In genomic region chr1:178060789-178061556, GRCh38 we compare ENCODE assay signal across 10 cellular contexts. TPM values are rescaled to one million over a fixed set of nuclear protein-coding genes. Genes with fewer than 3 reads are reported as not detected.
DNase-seq lines count a peak whose midpoint lies in the region; ATAC-seq, FAIRE-seq and TF ChIP-seq lines count a peak whose summit lies in the region.
"Had no signal": no experiment of that assay in that cellular context is flagged by ENCODE, and none has a peak within 500 bp of the region (broad histone marks: within the 10 kb centered on the region; RNA-seq: fewer than 3 reads in every experiment).

No MANE protein-coding gene starts in this region.

- ATAC-seq in lower lobe of right lung (peak in 1 of 2 donors; percentile 9), GM21423 (IDR thresholded peaks at IDR 0.05; ENCODE audit: unreplicated experiment) (no peak)
- no peak for ATAC-seq in stimulated activated effector memory CD8-positive, alpha-beta T cell treated with anti-CD3 and anti-CD28 coated beads, Interleukin-12 subunit alpha, Interleukin-12 subunit beta, amount 100 ng/mL, for 72 hours

- DNase-seq in SKM-1 treated with dmso at 0.1 percent for 144 hours (lab: John Stamatoyannopoulos, UW; ENCODE audit: unreplicated experiment) (peak; percentile 14), SKM-1 (lab: John Stamatoyannopoulos, UW; ENCODE audit: unreplicated experiment) (no peak), coronary artery (ENCODE audit: low spot score) (no peak), lower lobe of right lung (no peak), urothelium cell line (ENCODE audit: low spot score) (peak; percentile 53), OCI-M2 (lab: John Stamatoyannopoulos, UW; ENCODE audit: unreplicated experiment) (no peak)
- DNase-seq in stimulated activated effector memory CD8-positive, alpha-beta T cell treated with anti-CD3 and anti-CD28 coated beads, Interleukin-12 subunit alpha, Interleukin-12 subunit beta, amount 100 ng/mL, for 72 hours (ENCODE audit: low spot score in 2 of 2) = no peak
- DNase-seq: NCI-H2029 treated with DMSO at 0.1 percent for 48 hours had no signal

- intact Hi-C loops in lower lobe of right lung (cut with DNase I) = no loop called here

- H3K4me3 ChIP-seq in coronary artery (peak overlapping the region; percentile 35), lower lobe of right lung (no peak overlapping the region)

- no peak overlapping the region for H3K4me3 Mint-ChIP-seq in stimulated activated effector memory CD8-positive, alpha-beta T cell treated with anti-CD3 and anti-CD28 coated beads, Interleukin-12 subunit alpha, Interleukin-12 subunit beta, amount 100 ng/mL, for 72 hours

- TF ChIP-seq CTCF in coronary artery (IDR thresholded peaks at IDR 0.05) = no peak
- TF ChIP-seq CTCF in lower lobe of right lung (IDR thresholded peaks at IDR 0.05) = no peak

- no peak for FAIRE-seq in urothelium cell line (lab: Jason Lieb, UNC)

- H3K4me1 Mint-ChIP-seq in stimulated activated effector memory CD8-positive, alpha-beta T cell treated with anti-CD3 and anti-CD28 coated beads, Interleukin-12 subunit alpha, Interleukin-12 subunit beta, amount 100 ng/mL, for 72 hours = no peaks in the 10 kb centered on the region

- no peaks in the 10 kb centered on the region for H3K27me3 ChIP-seq in lower lobe of right lung (ENCODE audit: low read depth)

- no peak overlapping the region for H3K27ac Mint-ChIP-seq in stimulated activated effector memory CD8-positive, alpha-beta T cell treated with anti-CD3 and anti-CD28 coated beads, Interleukin-12 subunit alpha, Interleukin-12 subunit beta, amount 100 ng/mL, for 72 hours

- H3K9me3 ChIP-seq in lower lobe of right lung = no peaks in the 10 kb centered on the region

- H3K9me3 Mint-ChIP-seq in stimulated activated effector memory CD8-positive, alpha-beta T cell treated with anti-CD3 and anti-CD28 coated beads, Interleukin-12 subunit alpha, Interleukin-12 subunit beta, amount 100 ng/mL, for 72 hours = peaks cover 14% of the 10 kb centered on the region

- peaks cover 53% of the 10 kb centered on the region for H3K4me1 ChIP-seq in lower lobe of right lung

- no peaks in the 10 kb centered on the region for H3K36me3 ChIP-seq in lower lobe of right lung

- H3K27ac ChIP-seq in coronary artery (peak overlapping the region; percentile 63 to 68), lower lobe of right lung (peak overlapping the region; percentile 64)
- H3K27ac ChIP-seq: C4-2B had no signal

- no peaks in the 10 kb centered on the region for H3K36me3 Mint-ChIP-seq in stimulated activated effector memory CD8-positive, alpha-beta T cell treated with anti-CD3 and anti-CD28 coated beads, Interleukin-12 subunit alpha, Interleukin-12 subunit beta, amount 100 ng/mL, for 72 hours

RNA-seq across cellular contexts. Expression of gene RASAL2, which starts 32.9 kb away (rescaled TPM):
- 48.3 TPM for total RNA-seq in lower lobe of right lung

Comparison
In these comparisons a context has a peak if more than half of its experiments do, and no peak if none do; other contexts are left out.
1. DNase-seq: peak in SKM-1 treated with dmso at 0.1 percent for 144 hours (single experiment) and urothelium cell line (single experiment); none in SKM-1 (single experiment), coronary artery (single experiment), lower lobe of right lung (single experiment), OCI-M2 (single experiment) and stimulated activated effector memory CD8-positive, alpha-beta T cell treated with anti-CD3 and anti-CD28 coated beads, Interleukin-12 subunit alpha, Interleukin-12 subunit beta, amount 100 ng/mL, for 72 hours (0 of 2).